ENCODE assay signal across 18 cellular contexts in genomic region chr1:89986020-89986419, GRCh38. TPM values are rescaled to one million over a fixed set of nuclear protein-coding genes. Genes with fewer than 3 reads are reported as not detected.
DNase-seq lines count a peak whose midpoint lies in the region; ATAC-seq and TF ChIP-seq lines count a peak whose summit lies in the region.
"Had no signal": no experiment of that assay in that cellular context is flagged by ENCODE, and none has a peak within 500 bp of the region (broad histone marks: within the 10 kb centered on the region; RNA-seq: fewer than 3 reads in every experiment).

No MANE protein-coding gene starts in this region.

- H3K9me3 Mint-ChIP-seq in stimulated activated memory B cell treated with anti-CD40 and anti-IgM and Interleukin-4, amounts not matched to agents 10 μg/mL and 1 μg/mL and 100 μg/mL, for 72 hours = no peaks in the 10 kb centered on the region
- peaks cover 4% of the 10 kb centered on the region for H3K9me3 Mint-ChIP-seq in WTC11
- H3K9me3 Mint-ChIP-seq: stimulated activated naive CD8-positive, alpha-beta T cell treated with anti-CD3 and anti-CD28 coated beads, Interleukin-15, Interleukin-2, amounts not matched to agents 100 ng/mL and 50 ng/mL, for 24 hours had no signal

- TF ChIP-seq POLR2A in erythroblast (IDR thresholded peaks at IDR 0.05; ENCODE audit: low read length) = no peak
- no peak for TF ChIP-seq POLR2A in suprapubic skin (IDR thresholded peaks at IDR 0.05)

- no peak overlapping the region for H3K27ac Mint-ChIP-seq in stimulated activated memory B cell treated with anti-CD40 and anti-IgM and Interleukin-4, amounts not matched to agents 10 μg/mL and 1 μg/mL and 100 μg/mL, for 72 hours
- no peak overlapping the region for H3K27ac Mint-ChIP-seq in WTC11
- H3K27ac Mint-ChIP-seq: stimulated activated naive CD8-positive, alpha-beta T cell treated with anti-CD3 and anti-CD28 coated beads, Interleukin-15, Interleukin-2, amounts not matched to agents 100 ng/mL and 50 ng/mL, for 24 hours had no signal

- no peaks in the 10 kb centered on the region for H3K36me3 ChIP-seq in suprapubic skin
- H3K36me3 ChIP-seq: left ventricle myocardium inferior, right atrium auricular region, upper lobe of left lung had no signal

- TF ChIP-seq CTCF in foreskin fibroblast (IDR thresholded peaks at IDR 0.05; ENCODE audit: low read depth, low read length) (no peak), suprapubic skin (IDR thresholded peaks at IDR 0.05) (no peak), WTC11 (IDR thresholded peaks at IDR 0.05) (no peak)

- no peaks in the 10 kb centered on the region for H3K9me3 ChIP-seq in suprapubic skin
- H3K9me3 ChIP-seq: left ventricle myocardium inferior, right atrium auricular region, upper lobe of left lung had no signal

- H3K4me1 Mint-ChIP-seq in stimulated activated memory B cell treated with anti-CD40 and anti-IgM and Interleukin-4, amounts not matched to agents 10 μg/mL and 1 μg/mL and 100 μg/mL, for 72 hours = no peaks in the 10 kb centered on the region
- peaks cover 23% of the 10 kb centered on the region for H3K4me1 Mint-ChIP-seq in WTC11

- peaks cover 11% of the 10 kb centered on the region for H3K4me1 ChIP-seq in suprapubic skin
- H3K4me1 ChIP-seq: upper lobe of left lung had no signal

- DNase-seq in DMS79 treated with DMSO at 0.1 percent for 48 hours (lab: John Stamatoyannopoulos, UW) (peak; percentile 67), NCI-H1417 treated with DMSO at 0.1 percent for 48 hours (lab: John Stamatoyannopoulos, UW) (peak; percentile 54), NCI-H510A (lab: John Stamatoyannopoulos, UW) (peak; percentile 9), erythroblast (lab: John Stamatoyannopoulos, UW) (peak; percentile 41 to 58), foreskin fibroblast (no peak), suprapubic skin (ENCODE audit: low spot score in 2 of 2) (no peak), WTC11 (ENCODE audit: low spot score) (no peak)
- DNase-seq: activated CD4-positive, alpha-beta T cell treated with anti-CD3 and anti-CD28 coated beads for 48 hours; activated naive CD4-positive, alpha-beta T cell treated with Interleukin-2 at 50 U/mL for 16 hours; DND-41; HCEC 1CT; left ventricle myocardium inferior; NCI-H526 treated with DMSO at 0.1 percent for 48 hours; nucleus accumbens; upper lobe of left lung had no signal

- TF ChIP-seq EP300 in suprapubic skin (IDR thresholded peaks at IDR 0.05) = no peak

- CTCF ChIA-PET in WTC11 (lab: Charles Lee) = interaction anchor here (0.7 to 1.1 kb wide), 2 partner anchors 95 to 184 kb away, joined by 3 to 4 read pairs; no protein-coding TSS in a partner anchor

- H3K4me3 Mint-ChIP-seq in stimulated activated memory B cell treated with anti-CD40 and anti-IgM and Interleukin-4, amounts not matched to agents 10 μg/mL and 1 μg/mL and 100 μg/mL, for 72 hours = no peak overlapping the region
- H3K4me3 Mint-ChIP-seq in WTC11 = no peak overlapping the region
- H3K4me3 Mint-ChIP-seq: stimulated activated naive CD8-positive, alpha-beta T cell treated with anti-CD3 and anti-CD28 coated beads, Interleukin-15, Interleukin-2, amounts not matched to agents 100 ng/mL and 50 ng/mL, for 24 hours had no signal

- H3K4me3 ChIP-seq in foreskin fibroblast (ENCODE audit: low read depth in 1 of 2, low read length in 2 of 2) (no peak overlapping the region), suprapubic skin (no peak overlapping the region)
- H3K4me3 ChIP-seq: left ventricle myocardium inferior, right atrium auricular region, upper lobe of left lung had no signal

- H3K27me3 ChIP-seq in suprapubic skin = no peaks in the 10 kb centered on the region
- H3K27me3 ChIP-seq: right atrium auricular region, upper lobe of left lung had no signal

- ATAC-seq in stimulated activated memory B cell treated with anti-CD40 and anti-IgM and Interleukin-4, amounts not matched to agents 10 μg/mL and 1 μg/mL and 100 μg/mL, for 72 hours = no peak
- no peak for ATAC-seq in WTC11

- no peaks in the 10 kb centered on the region for H3K27me3 Mint-ChIP-seq in stimulated activated memory B cell treated with anti-CD40 and anti-IgM and Interleukin-4, amounts not matched to agents 10 μg/mL and 1 μg/mL and 100 μg/mL, for 72 hours
- no peaks in the 10 kb centered on the region for H3K27me3 Mint-ChIP-seq in WTC11 (ENCODE audit: low read depth)
- H3K27me3 Mint-ChIP-seq: stimulated activated naive CD8-positive, alpha-beta T cell treated with anti-CD3 and anti-CD28 coated beads, Interleukin-15, Interleukin-2, amounts not matched to agents 100 ng/mL and 50 ng/mL, for 24 hours had no signal

- no peaks in the 10 kb centered on the region for H3K36me3 Mint-ChIP-seq in stimulated activated memory B cell treated with anti-CD40 and anti-IgM and Interleukin-4, amounts not matched to agents 10 μg/mL and 1 μg/mL and 100 μg/mL, for 72 hours
- peaks cover 4% of the 10 kb centered on the region; the same call in 1 of the 2 replicates for H3K36me3 Mint-ChIP-seq in WTC11

- POLR2A ChIA-PET in WTC11 (lab: Charles Lee) = no interaction called here

- H3K27ac ChIP-seq in suprapubic skin = no peak overlapping the region
- H3K27ac ChIP-seq: left ventricle myocardium inferior, right atrium auricular region, upper lobe of left lung had no signal

TF ChIP-seq in WTC11, 78 proteins besides CTCF, POLR2A, EP300 and RAD21:
- TF ChIP-seq STAT6 (CRISPR knock-in tag; conservative IDR thresholded peaks at IDR 0.05; ENCODE audit: low read depth) = no peak
TF ChIP-seq in WTC11: peak in this region for 0.

RNA-seq across cellular contexts. Expression of gene ZNF326, which starts 8.9 kb away (rescaled TPM):
- 10 to 100 TPM; 10.8 to 34.1 (median 17.0) TPM for total RNA-seq in suprapubic skin
- 27.8 to 32.7 TPM (median 28.5 TPM) in 3 replicates for total RNA-seq in WTC11 (2021)

Comparison
In these comparisons a context has a peak if more than half of its experiments do, and no peak if none do; other contexts are left out.
1. DNase-seq: peak in DMS79 treated with DMSO at 0.1 percent for 48 hours (single experiment), NCI-H1417 treated with DMSO at 0.1 percent for 48 hours (single experiment), NCI-H510A (single experiment) and erythroblast (2 of 2); none in foreskin fibroblast (0 of 2), suprapubic skin (0 of 2) and WTC11 (single experiment).